23 cellular contexts compared by ENCODE assay signal in genomic region chr1:44505210-44505993, GRCh38.
DNase-seq lines count a peak whose midpoint lies in the region; ATAC-seq and TF ChIP-seq lines count a peak whose summit lies in the region.
"Had no signal": no experiment of that assay in that cellular context is flagged by ENCODE, and none has a peak within 500 bp of the region (broad histone marks: within the 10 kb centered on the region; RNA-seq: fewer than 3 reads in every experiment).

No MANE protein-coding gene starts in this region.

- H3K27ac ChIP-seq in left ventricle myocardium inferior (replicated peaks) (no peak overlapping the region), stomach (no peak overlapping the region)
- H3K27ac ChIP-seq: 22Rv1, breast epithelium had no signal

- H3K4me3 ChIP-seq in left ventricle myocardium inferior (no peak overlapping the region), stomach (no peak overlapping the region)
- H3K4me3 ChIP-seq: breast epithelium, tibial nerve had no signal

- TF ChIP-seq CTCF in left ventricle myocardium inferior (IDR thresholded peaks at IDR 0.05; ENCODE audit: borderline replicate concordance) = no peak
- TF ChIP-seq CTCF in stomach (IDR thresholded peaks at IDR 0.05) = no peak

- H3K36me3 ChIP-seq in left ventricle myocardium inferior = no peaks in the 10 kb centered on the region
- H3K36me3 ChIP-seq in stomach = no peaks in the 10 kb centered on the region
- H3K36me3 ChIP-seq: BE2C, breast epithelium, tibial nerve had no signal

- peaks cover 22% of the 10 kb centered on the region for H3K4me1 ChIP-seq in left ventricle myocardium inferior
- H3K4me1 ChIP-seq in stomach = peaks cover 4 to 14% (median 9%) of the 10 kb centered on the region in 4 donors
- H3K4me1 ChIP-seq: BE2C, breast epithelium had no signal

- peaks cover 25% of the 10 kb centered on the region for H3K27me3 ChIP-seq in left ventricle myocardium inferior (ENCODE audit: low read depth)
- peaks cover 0 to 47% (median 23%) of the 10 kb centered on the region in 3 donors for H3K27me3 ChIP-seq in stomach

- H3K9me3 ChIP-seq in left ventricle myocardium inferior (replicated peaks) (no peaks in the 10 kb centered on the region), stomach (no peaks in the 10 kb centered on the region)
- H3K9me3 ChIP-seq: BE2C, breast epithelium, tibial nerve had no signal

- TF ChIP-seq POLR2A in stomach (IDR thresholded peaks at IDR 0.05) = no peak

- ATAC-seq in HG02870 (IDR thresholded peaks at IDR 0.05; ENCODE audit: unreplicated experiment) = no peak
- ATAC-seq: stimulated activated effector memory CD8-positive, alpha-beta T cell treated with anti-CD3 and anti-CD28 coated beads, Interleukin-12 subunit alpha, Interleukin-12 subunit beta, amount 100 ng/mL, for 72 hours; T-helper 17 cell had no signal

- peak; percentile 32 for DNase-seq in DMS 273 (lab: John Stamatoyannopoulos, UW; ENCODE audit: unreplicated experiment)
- no peak for DNase-seq in DMS 273 treated with DMSO at 0.1 percent for 48 hours (lab: John Stamatoyannopoulos, UW)
- DNase-seq in cerebellar cortex (ENCODE audit: low spot score) = peak; percentile 87
- DNase-seq in left ventricle myocardium inferior = peak; percentile 40
- peak; percentile 64 for DNase-seq in stomach
- DNase-seq in HT-29 (ENCODE audit: low spot score) = no peak
- no peak for DNase-seq in GOT3 (lab: John Stamatoyannopoulos, UW)
- DNase-seq: activated CD4-positive, alpha-beta memory T cell treated with anti-CD3 and anti-CD28 coated beads, Interleukin-2, amount 10 ng/mL, durations not matched to agents 7 days and 5 days; activated naive CD4-positive, alpha-beta T cell treated with Interleukin-2 at 50 U/mL for 16 hours; activated T-cell treated with anti-CD3 and anti-CD28 coated beads, Interleukin-2, amount 50 U/mL, for 1 hour; BE2C; effector memory CD4-positive, alpha-beta T cell; NCI-H2029; NCI-H510A; nephron progenitor cell; SHP77; stimulated activated CD4-positive, alpha-beta T cell treated with anti-CD3 and anti-CD28 coated beads, Interleukin-15, amount 100 ng/mL, for 24 hours; T-helper 17 cell had no signal

- TF ChIP-seq EP300 in stomach (IDR thresholded peaks at IDR 0.05) = no peak

- 64 to 75% (median 70%) methylated on average over 19 to 20 of the region's 20 CpGs for WGBS in stomach, 5 donors

- intact Hi-C loops in left ventricle myocardium inferior (cut with micrococcal nuclease) (no loop called here), stomach (cut with DNase I; ENCODE audit: low total_unique reads) (no loop called here)

Comparison
In these comparisons a context has a peak if more than half of its experiments do, and no peak if none do; other contexts are left out.
1. DNase-seq: peak in DMS 273 (single experiment), cerebellar cortex (single experiment), left ventricle myocardium inferior (single experiment) and stomach (single experiment); none in DMS 273 treated with DMSO at 0.1 percent for 48 hours (single experiment), HT-29 (single experiment) and GOT3 (single experiment).